In genomic region chr9:136170291-136170901, GRCh38 we compare ENCODE assay signal across 8 cellular contexts. TPM values are rescaled to one million over a fixed set of nuclear protein-coding genes. Genes with fewer than 3 reads are reported as not detected.
DNase-seq lines count a peak whose midpoint lies in the region; ATAC-seq, FAIRE-seq and TF ChIP-seq lines count a peak whose summit lies in the region.

No MANE protein-coding gene starts in this region.

- CTCF ChIA-PET in activated CD4-positive, alpha-beta T cell treated with anti-CD3 and anti-CD28 coated beads, Interleukin-2, amount 10 ng/mL, durations not matched to agents 7 days and 5 days (lab: Charles Lee) = interaction anchor here (1.2 kb wide), 1 partner anchor 97 kb away, joined by 5 read pairs; no protein-coding TSS in a partner anchor
- CTCF ChIA-PET in H1 (lab: Charles Lee; ENCODE audit: partially characterized antibody) = interaction anchor here (0.6 to 7.4 kb wide), 42 partner anchors 8 to 1604 kb away, joined by 3 to 62 read pairs (median 5); partner anchors contain the start of gene LHX3

- no peaks in the 10 kb centered on the region for H3K79me2 ChIP-seq in H1 (ENCODE audit: control insufficient read depth in 1 of 2, insufficient read depth in 2 of 2, low read length in 2 of 2)
- H3K79me2 ChIP-seq in neural progenitor cell (ENCODE audit: low read depth) = no peaks in the 10 kb centered on the region

- H3K23ac ChIP-seq in H1 (ENCODE audit: insufficient read length) = no peak overlapping the region

- no peak for FAIRE-seq in H1 (lab: Jason Lieb, UNC)

- H3K27me3 ChIP-seq in H1 (replicated peaks in 1 of 4; ENCODE audit: control insufficient read depth in 3 of 4, extremely low read depth in 1 of 4, insufficient read depth in 3 of 4, low read length in 3 of 4) = no peaks in the 10 kb centered on the region
- no peaks in the 10 kb centered on the region for H3K27me3 ChIP-seq in neural progenitor cell

- peaks cover 5% of the 10 kb centered on the region; the same call in 1 of the 2 replicates for H3K23me2 ChIP-seq in H1 (ENCODE audit: low read depth, low read length)

- H2BK12ac ChIP-seq in H1 (ENCODE audit: low read depth, low read length) = peak overlapping the region; percentile 97; the same call in 1 of the 2 replicates

- no peak overlapping the region for H3K27ac Mint-ChIP-seq in activated CD4-positive, alpha-beta T cell treated with anti-CD3 and anti-CD28 coated beads, Interleukin-2, amount 10 ng/mL, durations not matched to agents 7 days and 5 days
- H3K27ac Mint-ChIP-seq in neural progenitor cell = peak overlapping the region; percentile 96

- no peak overlapping the region for H2BK120ac ChIP-seq in H1 (replicated peaks; ENCODE audit: low read depth, low read length)

- H3K4me2 ChIP-seq in H1 (ENCODE audit: insufficient read depth in 1 of 2, low read depth in 2 of 2, low read length in 2 of 2) (no peak overlapping the region), neural progenitor cell (no peak overlapping the region)

- no peaks in the 10 kb centered on the region for H3K9me3 Mint-ChIP-seq in activated CD4-positive, alpha-beta T cell treated with anti-CD3 and anti-CD28 coated beads, Interleukin-2, amount 10 ng/mL, durations not matched to agents 7 days and 5 days
- H3K9me3 Mint-ChIP-seq in neural progenitor cell = no peaks in the 10 kb centered on the region

- no peaks in the 10 kb centered on the region for H3K27me3 Mint-ChIP-seq in activated CD4-positive, alpha-beta T cell treated with anti-CD3 and anti-CD28 coated beads, Interleukin-2, amount 10 ng/mL, durations not matched to agents 7 days and 5 days
- peaks cover 23% of the 10 kb centered on the region for H3K27me3 Mint-ChIP-seq in neural progenitor cell (ENCODE audit: insufficient read depth, low read depth)

- H2BK15ac ChIP-seq in H1 (ENCODE audit: low read length) = no peak overlapping the region

- no peak overlapping the region for H4K5ac ChIP-seq in H1 (ENCODE audit: insufficient read length, low read depth, low read length)

- peak overlapping the region; percentile 75 for H4K91ac ChIP-seq in H1 (replicated peaks; ENCODE audit: insufficient read length, low read length)

- ATAC-seq in HG02970 (IDR thresholded peaks at IDR 0.05; ENCODE audit: low FRiP score, unreplicated experiment) = no peak
- ATAC-seq in HG03045 (IDR thresholded peaks at IDR 0.05; ENCODE audit: unreplicated experiment) = no peak

- no peak for TF ChIP-seq POLR2A in H1 (IDR thresholded peaks at IDR 0.05; ENCODE audit: control extremely low read depth in 1 of 2, low read depth in 2 of 2, low read length in 2 of 2)

- DNase-seq in CD1c-positive myeloid dendritic cell (ENCODE audit: extremely low spot score) = peak; percentile 47
- peak in 43 of 76 experiments; percentile 2 to 62 (median 30) for DNase-seq in HUDEP-2 (lab: John Stamatoyannopoulos, UW; ENCODE audit: unreplicated experiment in 76 of 76)
- peak; percentile 51 for DNase-seq in activated CD4-positive, alpha-beta T cell treated with anti-CD3 and anti-CD28 coated beads, Interleukin-2, amount 10 ng/mL, durations not matched to agents 7 days and 5 days
- peak in 1 of 2 experiments; percentile 92 for DNase-seq in H1 (ENCODE audit: low read depth in 1 of 2, low spot score in 2 of 2)
- DNase-seq in neural progenitor cell (ENCODE audit: low spot score) = peak; percentile 69
- DNase-seq in NCI-H2081 (lab: John Stamatoyannopoulos, UW) = no peak

- no peak for TF ChIP-seq EP300 in H1 (IDR thresholded peaks at IDR 0.05; ENCODE audit: borderline replicate concordance in 1 of 2, low read depth in 2 of 2, low read length in 2 of 2)

- no peak overlapping the region for H3K4ac ChIP-seq in H1 (replicated peaks; ENCODE audit: insufficient read length, low read depth, low read length)

- H2AK5ac ChIP-seq in H1 (ENCODE audit: low read depth, low read length) = no peak overlapping the region

- peak; percentile 79 to 84 for TF ChIP-seq RAD21 in H1 (IDR thresholded peaks at IDR 0.05 in 1 of 2, conservative IDR thresholded peaks at IDR 0.05 in 1 of 2; ENCODE audit: low read depth in 2 of 2, low read length in 2 of 2)

- H3K9me3 ChIP-seq in H1 (ENCODE audit: insufficient read depth in 2 of 2, low read depth in 1 of 2, low read length in 1 of 2) = no peaks in the 10 kb centered on the region
- no peaks in the 10 kb centered on the region for H3K9me3 ChIP-seq in neural progenitor cell (ENCODE audit: low read depth)

- no peak overlapping the region; the same call in 1 of the 2 replicates for H4K8ac ChIP-seq in H1 (ENCODE audit: extremely low read depth, insufficient read depth, low read length)

- H3K36me3 ChIP-seq in H1 (ENCODE audit: control insufficient read depth in 2 of 4, insufficient read depth in 4 of 4, low read length in 3 of 4) = no peaks in the 10 kb centered on the region
- no peaks in the 10 kb centered on the region for H3K36me3 ChIP-seq in neural progenitor cell

- H3K4me3 ChIP-seq in H1 (ENCODE audit: extremely low read depth in 1 of 4, insufficient read depth in 2 of 4, low read depth in 3 of 4, low read length in 4 of 4) (no peak overlapping the region), neural progenitor cell (no peak overlapping the region)

- no peak overlapping the region for H3K56ac ChIP-seq in H1 (replicated peaks; ENCODE audit: insufficient read length, low read depth, low read length)

- H3K18ac ChIP-seq in H1 (ENCODE audit: extremely low read depth, low read length) = peak overlapping the region; percentile 94

- TF ChIP-seq CTCF in H1 (IDR thresholded peaks at IDR 0.05; ENCODE audit: control extremely low read depth in 1 of 3, insufficient read depth in 1 of 3, low read depth in 1 of 3, low read length in 3 of 3) (peak in 2 of 3 experiments; percentile 82 to 88; a peak in 3 of 4 replicates), neural progenitor cell (IDR thresholded peaks at IDR 0.05) (peak; percentile 88)

- no peaks in the 10 kb centered on the region for H3K4me1 Mint-ChIP-seq in activated CD4-positive, alpha-beta T cell treated with anti-CD3 and anti-CD28 coated beads, Interleukin-2, amount 10 ng/mL, durations not matched to agents 7 days and 5 days
- H3K4me1 Mint-ChIP-seq in neural progenitor cell = peaks cover 34% of the 10 kb centered on the region

- H3K36me3 Mint-ChIP-seq in activated CD4-positive, alpha-beta T cell treated with anti-CD3 and anti-CD28 coated beads, Interleukin-2, amount 10 ng/mL, durations not matched to agents 7 days and 5 days (ENCODE audit: low read depth) = no peaks in the 10 kb centered on the region
- H3K36me3 Mint-ChIP-seq in neural progenitor cell = no peaks in the 10 kb centered on the region

- no peak overlapping the region for H3K4me3 Mint-ChIP-seq in activated CD4-positive, alpha-beta T cell treated with anti-CD3 and anti-CD28 coated beads, Interleukin-2, amount 10 ng/mL, durations not matched to agents 7 days and 5 days
- H3K4me3 Mint-ChIP-seq in neural progenitor cell = peak overlapping the region; percentile 73

- H2BK20ac ChIP-seq in H1 (ENCODE audit: low read length) = peak overlapping the region; percentile 97; the same call in 1 of the 2 replicates

- H3K14ac ChIP-seq in H1 (ENCODE audit: insufficient read length) = no peak overlapping the region

- POLR2A ChIA-PET in activated CD4-positive, alpha-beta T cell treated with anti-CD3 and anti-CD28 coated beads, Interleukin-2, amount 10 ng/mL, durations not matched to agents 7 days and 5 days (lab: Charles Lee) = no interaction called here
- POLR2A ChIA-PET in H1 (lab: Charles Lee; ENCODE audit: partially characterized antibody) = interaction anchor here (1.1 to 1.9 kb wide), 4 partner anchors 13 to 24 kb away, joined by 3 to 8 read pairs (median 5); no protein-coding TSS in a partner anchor

- H2AFZ ChIP-seq in H1 (ENCODE audit: low read length) (no peak overlapping the region), neural progenitor cell (replicated peaks) (no peak overlapping the region)

- peaks cover 30% of the 10 kb centered on the region for H3F3A ChIP-seq in neural progenitor cell (ENCODE audit: low read depth)

- WGBS in H1 (ENCODE audit: extremely low coverage in 1 of 2, insufficient coverage in 1 of 2, insufficient read length in 1 of 2, insufficient replicate concordance in 2 of 2, low coverage in 1 of 2, low lambda C conversion rate in 2 of 2, missing lambda C conversion rate in 1 of 2), 2 experiments = 49% methylated on average over 15 of the region's 15 CpGs; no CpG with 5 or more reads in 1 of the 2 experiments

- H3K79me1 ChIP-seq in H1 (ENCODE audit: low read depth, low read length) = no peaks in the 10 kb centered on the region

- no peak overlapping the region for H3K9ac ChIP-seq in H1 (replicated peaks in 1 of 4; ENCODE audit: extremely low read depth in 1 of 4, low read depth in 3 of 4, low read length in 3 of 4)
- H3K9ac ChIP-seq in neural progenitor cell = no peak overlapping the region

- H4K20me1 ChIP-seq in H1 (replicated peaks in 1 of 2; ENCODE audit: control insufficient read depth in 1 of 2, insufficient read depth in 2 of 2, low read length in 2 of 2) = no peaks in the 10 kb centered on the region
- H4K20me1 ChIP-seq in neural progenitor cell (ENCODE audit: low read depth) = peaks cover 21% of the 10 kb centered on the region

- H3K4me1 ChIP-seq in H1 (replicated peaks in 1 of 4; ENCODE audit: control insufficient read depth in 3 of 4, insufficient read depth in 4 of 4, low read length in 3 of 4) = peaks cover 0 to 21% (median 18%) of the 10 kb centered on the region in 4 experiments; a peak in 6 of 7 replicates
- peaks cover 21% of the 10 kb centered on the region for H3K4me1 ChIP-seq in neural progenitor cell

- H3K27ac ChIP-seq in H1 (ENCODE audit: low read depth, low read length) (no peak overlapping the region), neural progenitor cell (no peak overlapping the region)

- 0 out of 2 replicates have a peak overlapping the region, but pooled peaks have one; percentile 98 for H2BK5ac ChIP-seq in H1 (ENCODE audit: low read depth, low read length)

RNA-seq across cellular contexts. Expression of gene LHX3, which starts 34.5 kb away (rescaled TPM):
- total RNA-seq in activated CD4-positive, alpha-beta T cell treated with anti-CD3 and anti-CD28 coated beads, Interleukin-2, amount 10 ng/mL, durations not matched to agents 7 days and 5 days = not detected
- not detected in 2 replicates for total RNA-seq in H1 (2021; fragmentation: NEBNext Ultra II Directional; extraction: Animal tissue kit (Norgen Biotek cat#: 25700))
- 0.02 and 0.03 TPM in 2 replicates for polyA plus RNA-seq in H1 (2011; rRNA removed)
- not detected for polyA plus RNA-seq in H1 (2011; cell fraction: cytosol; rRNA removed)
- 0.20 TPM for polyA plus RNA-seq in H1 (2011; cell fraction: nucleus; rRNA removed)
- polyA plus RNA-seq in H1 (2012, experiment 1 of 2) = not detected in 4 replicates
- polyA plus RNA-seq in H1 (2012, experiment 2 of 2) = not detected
- not detected for polyA plus RNA-seq in H1 (2013, experiment 1 of 2)
- 0.02 TPM for polyA plus RNA-seq in H1 (2013, experiment 2 of 2)
- not detected in 2 replicates for polyA minus RNA-seq in H1 (2011; rRNA and poly(A)+ RNA removed)
- not detected for polyA minus RNA-seq in H1 (2011; cell fraction: cytosol; rRNA and poly(A)+ RNA removed)
- 0.30 TPM for polyA minus RNA-seq in H1 (2011; cell fraction: nucleus; rRNA and poly(A)+ RNA removed)
- not detected in 2 replicates for total RNA-seq in neural progenitor cell (ENCODE audit: low replicate concordance)

RNA-seq across cellular contexts. Expression of gene TMEM250, which starts 51.7 kb away (rescaled TPM):
- 10 to 100 TPM; 50.2 to 56.4 TPM for total RNA-seq in activated CD4-positive, alpha-beta T cell treated with anti-CD3 and anti-CD28 coated beads, Interleukin-2, amount 10 ng/mL, durations not matched to agents 7 days and 5 days
- 34.9 and 35.3 TPM in 2 replicates for total RNA-seq in H1 (2021; fragmentation: NEBNext Ultra II Directional; extraction: Animal tissue kit (Norgen Biotek cat#: 25700))
- 22.3 and 36.1 TPM in 2 replicates for polyA plus RNA-seq in H1 (2011; rRNA removed)
- 29.7 TPM for polyA plus RNA-seq in H1 (2011; cell fraction: cytosol; rRNA removed)
- polyA plus RNA-seq in H1 (2011; cell fraction: nucleus; rRNA removed) = 51.9 TPM
- 27.3 to 39.7 TPM (median 36.4 TPM) in 4 replicates for polyA plus RNA-seq in H1 (2012, experiment 1 of 2)
- polyA plus RNA-seq in H1 (2012, experiment 2 of 2) = 42.5 TPM
- 22.7 TPM for polyA plus RNA-seq in H1 (2013, experiment 1 of 2)
- polyA plus RNA-seq in H1 (2013, experiment 2 of 2) = 22.4 TPM
- polyA minus RNA-seq in H1 (2011; rRNA and poly(A)+ RNA removed) = 16.0 TPM in 2 replicates
- 31.0 TPM for polyA minus RNA-seq in H1 (2011; cell fraction: cytosol; rRNA and poly(A)+ RNA removed)
- polyA minus RNA-seq in H1 (2011; cell fraction: nucleus; rRNA and poly(A)+ RNA removed) = 33.8 TPM
- total RNA-seq in neural progenitor cell (ENCODE audit: low replicate concordance) = 16.3 and 46.2 TPM in 2 replicates

Comparison
In these comparisons a context has a peak if more than half of its experiments do, and no peak if none do; other contexts are left out.
1. DNase-seq: peak in CD1c-positive myeloid dendritic cell (single experiment), HUDEP-2 (43 of 76), activated CD4-positive, alpha-beta T cell treated with anti-CD3 and anti-CD28 coated beads, Interleukin-2, amount 10 ng/mL, durations not matched to agents 7 days and 5 days (single experiment) and neural progenitor cell (single experiment); none in NCI-H2081 (0 of 2).